1 cellular context compared by ENCODE assay signal in the genomic region with DNA sequence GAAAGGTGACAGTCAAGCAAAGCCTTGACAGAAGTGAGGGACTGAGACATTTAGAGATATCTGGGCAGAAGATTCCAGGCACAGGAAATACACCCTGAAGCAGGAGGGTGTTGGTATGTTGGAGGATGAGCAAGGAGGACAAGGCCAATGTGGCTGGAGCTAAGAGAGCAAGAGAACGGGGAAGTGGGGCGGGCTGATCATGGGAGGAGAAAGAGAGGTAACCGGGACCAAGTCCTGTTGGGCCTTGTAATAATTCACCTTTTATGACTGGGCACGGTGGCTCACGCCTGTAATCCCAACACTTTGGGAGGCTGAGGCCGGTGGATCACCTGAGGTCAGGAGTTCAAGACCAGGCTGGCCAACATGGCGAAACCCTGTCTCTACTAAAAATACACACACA. TPM values are rescaled to one million over a fixed set of nuclear protein-coding genes. Genes with fewer than 3 reads are reported as not detected.
"Had no signal": no experiment of that assay in that cellular context is flagged by ENCODE, and none has a peak within 500 bp of the region (broad histone marks: within the 10 kb centered on the region; RNA-seq: fewer than 3 reads in every experiment).

No MANE protein-coding gene starts in this region.

RNA-seq across cellular contexts. Expression of a gene that starts 5.4 kb away (rescaled TPM):
- polyA plus RNA-seq: cardiac muscle cell had no signal
